Comparison of ENCODE assay signal across 2 cellular contexts in genomic region chr19:5683177-5683886, GRCh38.
TF ChIP-seq lines count a peak whose summit lies in the region.

No MANE protein-coding gene starts in this region.

TF ChIP-seq in WTC11, 78 proteins besides CTCF, POLR2A, EP300 and RAD21:
- TF ChIP-seq CREB1 (CRISPR knock-in tag; IDR thresholded peaks at IDR 0.05) (no peak), ZNF121 (CRISPR knock-in tag; IDR thresholded peaks at IDR 0.05) (peak; percentile 15; the same call in 1 of the 2 replicates)

TF ChIP-seq in SK-N-SH, 30 proteins besides CTCF, POLR2A, EP300 and RAD21:
- TF ChIP-seq FOSL2 (IDR thresholded peaks at IDR 0.05; ENCODE audit: borderline replicate concordance, low read depth) = no peak
- TF ChIP-seq FOXM1 (IDR thresholded peaks at IDR 0.05; ENCODE audit: low read depth) = no peak
- TF ChIP-seq TAF1 (IDR thresholded peaks at IDR 0.05; ENCODE audit: borderline replicate concordance, low read depth, low read length) = no peak
- TF ChIP-seq TCF12 (IDR thresholded peaks at IDR 0.05) = no peak
- TF ChIP-seq CHD2 (IDR thresholded peaks at IDR 0.05; ENCODE audit: low read length, partially characterized antibody) = no peak
- no peak for TF ChIP-seq SIN3A (IDR thresholded peaks at IDR 0.05; ENCODE audit: borderline replicate concordance, low read depth, low read length)
- no peak for TF ChIP-seq POLR2AphosphoS5 (IDR thresholded peaks at IDR 0.05; ENCODE audit: low read depth, low read length)
- no peak for TF ChIP-seq MXI1 (IDR thresholded peaks at IDR 0.05; ENCODE audit: low read depth, low read length)
- no peak for TF ChIP-seq JUND (IDR thresholded peaks at IDR 0.05)
- no peak for TF ChIP-seq RXRA (IDR thresholded peaks at IDR 0.05; ENCODE audit: borderline replicate concordance, low read depth)
- TF ChIP-seq, protein P1, sequence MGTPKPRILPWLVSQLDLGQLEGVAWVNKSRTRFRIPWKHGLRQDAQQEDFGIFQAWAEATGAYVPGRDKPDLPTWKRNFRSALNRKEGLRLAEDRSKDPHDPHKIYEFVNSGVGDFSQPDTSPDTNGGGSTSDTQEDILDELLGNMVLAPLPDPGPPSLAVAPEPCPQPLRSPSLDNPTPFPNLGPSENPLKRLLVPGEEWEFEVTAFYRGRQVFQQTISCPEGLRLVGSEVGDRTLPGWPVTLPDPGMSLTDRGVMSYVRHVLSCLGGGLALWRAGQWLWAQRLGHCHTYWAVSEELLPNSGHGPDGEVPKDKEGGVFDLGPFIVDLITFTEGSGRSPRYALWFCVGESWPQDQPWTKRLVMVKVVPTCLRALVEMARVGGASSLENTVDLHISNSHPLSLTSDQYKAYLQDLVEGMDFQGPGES (IDR thresholded peaks at IDR 0.05; ENCODE audit: low read depth, low read length) = no peak
- no peak for TF ChIP-seq USF1 (IDR thresholded peaks at IDR 0.05; ENCODE audit: borderline replicate concordance, low read depth)
